9 cellular contexts compared by ENCODE assay signal in the genomic region with DNA sequence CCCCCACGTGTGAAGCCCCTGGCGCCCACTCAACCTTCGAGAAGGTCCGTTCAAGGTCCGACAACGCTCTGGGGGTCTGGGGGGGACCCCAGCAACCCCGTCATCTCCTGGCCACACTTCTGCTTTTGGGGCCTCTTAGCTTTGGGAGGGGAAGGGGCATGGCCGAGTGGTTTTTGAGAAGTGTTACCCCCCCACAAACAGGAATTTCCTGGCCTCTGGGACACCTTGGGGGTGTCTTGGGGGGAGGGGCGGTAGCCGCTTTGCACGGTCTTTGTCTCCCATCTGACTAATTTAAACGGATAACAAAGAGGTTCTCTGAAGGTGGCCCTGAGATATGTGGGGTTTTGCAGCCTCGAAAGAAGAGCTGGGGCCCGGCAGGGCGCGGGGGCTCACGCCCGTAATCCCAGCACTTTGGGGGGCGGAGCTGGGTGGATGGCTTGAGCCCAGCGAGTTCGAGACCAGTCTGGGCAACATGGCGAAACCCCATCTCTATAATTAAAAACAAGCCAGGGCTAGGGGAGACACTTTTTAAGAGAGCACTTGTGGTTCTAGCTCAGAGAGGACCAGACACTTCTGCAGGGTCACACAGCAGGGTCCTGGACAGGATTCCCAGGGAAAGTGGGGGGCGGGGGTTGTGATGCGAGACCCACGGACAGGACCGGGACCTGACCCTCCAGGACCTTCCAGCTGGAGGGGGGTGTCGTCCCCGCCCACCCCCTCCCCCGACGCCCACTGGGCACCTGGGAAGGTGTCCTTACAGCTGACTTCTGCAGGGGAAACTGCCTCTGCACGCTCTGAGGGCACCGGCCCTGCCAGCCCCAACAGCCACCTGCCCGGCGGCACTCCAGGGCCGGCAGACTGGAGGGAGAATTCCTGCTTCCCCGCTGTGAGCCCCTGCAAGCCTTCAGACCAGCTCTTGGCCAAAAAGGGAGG. TPM values are rescaled to one million over a fixed set of nuclear protein-coding genes. Genes with fewer than 3 reads are reported as not detected.
A peak's percentile ranks its signal among the peaks of the same experiment; 100 is the strongest.
DNase-seq lines count a peak whose midpoint lies in the region; ATAC-seq lines count a peak whose summit lies in the region.
"Had no signal": no experiment of that assay in that cellular context is flagged by ENCODE, and none has a peak within 500 bp of the region (broad histone marks: within the 10 kb centered on the region; RNA-seq: fewer than 3 reads in every experiment).

No MANE protein-coding gene starts in this region.

- H3K4me1 Mint-ChIP-seq in IgD-negative memory B cell, result peaks cover 6 to 11% (median 10%) of the 10 kb centered on the region in 3 donors

- peak overlapping the region; percentile 97 to 100 (median 100) for H3K4me3 Mint-ChIP-seq in IgD-negative memory B cell

- peak overlapping the region; percentile 93 to 99 (median 98) for H3K27ac Mint-ChIP-seq in IgD-negative memory B cell

- intact Hi-C loops in left ventricle myocardium superior (cut with micrococcal nuclease), result no loop called here

- no peaks in the 10 kb centered on the region for H3K9me3 Mint-ChIP-seq in IgD-negative memory B cell

- peak; percentile 12 for DNase-seq in DMS53 treated with DMSO at 0.1 percent for 48 hours (lab: John Stamatoyannopoulos, UW; ENCODE audit: unreplicated experiment)
- DNase-seq in activated naive CD4-positive, alpha-beta T cell treated with anti-CD3 and anti-CD28 coated beads, Interleukin-2, amount 50 U/mL, for 16 hours, result peak; percentile 41
- DNase-seq in left ventricle myocardium superior, result no peak
- no peak for DNase-seq in skeletal muscle cell (ENCODE audit: low read depth)
- DNase-seq in NCI-H1930 (lab: John Stamatoyannopoulos, UW), result no peak
- DNase-seq in D341Med (ENCODE audit: low spot score), result no peak

- no peaks in the 10 kb centered on the region for H3K36me3 Mint-ChIP-seq in IgD-negative memory B cell

- peak; percentile 4 for ATAC-seq in left ventricle myocardium superior
- ATAC-seq in GM18870 (IDR thresholded peaks at IDR 0.05; ENCODE audit: unreplicated experiment), result no peak

- no peaks in the 10 kb centered on the region for H3K27me3 Mint-ChIP-seq in IgD-negative memory B cell

- H3K4me3 ChIP-seq in skeletal muscle cell (ENCODE audit: low read depth, low read length), result peak overlapping the region; percentile 99

RNA-seq across cellular contexts. Expression of gene CNN2, which starts 0.9 kb away (rescaled TPM):
- polyA plus RNA-seq in IgD-negative memory B cell, result 596 TPM
- 94.0 TPM for total RNA-seq in left ventricle myocardium superior

RNA-seq across cellular contexts. Expression of gene RNU6-2, which starts 6.0 kb away (rescaled TPM):
- polyA plus RNA-seq in IgD-negative memory B cell, result not detected
- total RNA-seq in left ventricle myocardium superior, result not detected
- total RNA-seq: T-helper 1 cell treated with Interleukin-12 subunit alpha and Interleukin-12 subunit beta and Interleukin-4 antibody, amounts not matched to agents 30 ng/mL and 1 ng/mL, for 36 hours had no signal

RNA-seq across cellular contexts. Expression of gene TMEM259, which starts 6.4 kb away (rescaled TPM):
- 82.6 TPM for polyA plus RNA-seq in IgD-negative memory B cell
- total RNA-seq in left ventricle myocardium superior, result 122 TPM

RNA-seq across cellular contexts. Expression of gene ABCA7, which starts 12.6 kb away (rescaled TPM):
- 21.4 TPM for polyA plus RNA-seq in IgD-negative memory B cell
- total RNA-seq in left ventricle myocardium superior, result 9.4 TPM

RNA-seq across cellular contexts. Expression of gene GRIN3B, which starts 27.1 kb away (rescaled TPM):
- not detected for polyA plus RNA-seq in IgD-negative memory B cell
- total RNA-seq in left ventricle myocardium superior, result not detected
- total RNA-seq: T-helper 1 cell treated with Interleukin-12 subunit alpha and Interleukin-12 subunit beta and Interleukin-4 antibody, amounts not matched to agents 30 ng/mL and 1 ng/mL, for 36 hours had no signal

Comparison
In these comparisons a context has a peak if more than half of its experiments do, and no peak if none do; other contexts are left out.
1. DNase-seq: peak in DMS53 treated with DMSO at 0.1 percent for 48 hours (single experiment) and activated naive CD4-positive, alpha-beta T cell treated with anti-CD3 and anti-CD28 coated beads, Interleukin-2, amount 50 U/mL, for 16 hours (single experiment); none in left ventricle myocardium superior (single experiment), skeletal muscle cell (single experiment), NCI-H1930 (0 of 2) and D341Med (single experiment).